Comparison of ENCODE assay signal across 10 cellular contexts in the genomic region with DNA sequence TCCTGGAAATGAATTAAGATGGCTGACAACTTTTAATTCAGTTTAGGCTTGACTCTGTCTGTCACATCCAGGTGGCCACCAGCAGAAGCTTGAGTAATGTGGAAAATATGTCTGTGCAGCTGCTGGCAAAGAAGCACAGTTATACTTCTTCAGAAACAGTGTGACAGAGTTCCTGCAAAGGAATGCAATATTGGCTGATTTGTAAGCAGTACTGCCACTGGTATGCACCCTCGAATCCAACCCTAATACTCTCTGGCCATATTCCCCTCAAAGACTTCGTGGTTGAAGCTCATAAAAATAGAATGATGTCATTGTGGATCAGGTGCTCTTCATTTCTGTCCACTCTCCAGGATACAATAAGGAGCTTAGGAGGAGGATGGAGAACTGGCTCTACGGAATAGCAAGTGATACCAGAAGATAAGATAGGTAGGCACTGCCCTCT.
DNase-seq lines count a peak whose midpoint lies in the region; ATAC-seq and TF ChIP-seq lines count a peak whose summit lies in the region.
"Had no signal": no experiment of that assay in that cellular context is flagged by ENCODE, and none has a peak within 500 bp of the region (broad histone marks: within the 10 kb centered on the region; RNA-seq: fewer than 3 reads in every experiment).

No MANE protein-coding gene starts in this region.

- no peaks in the 10 kb centered on the region for H3K27me3 Mint-ChIP-seq in glutamatergic neuron (ENCODE audit: unreplicated experiment)

- peaks cover 3% of the 10 kb centered on the region for H3K4me1 Mint-ChIP-seq in glutamatergic neuron (ENCODE audit: low read depth, unreplicated experiment)

- no peaks in the 10 kb centered on the region for H3K27me3 ChIP-seq in colonic mucosa
- H3K27me3 ChIP-seq: neutrophil had no signal

- no peak overlapping the region for H3K27ac Mint-ChIP-seq in glutamatergic neuron (ENCODE audit: unreplicated experiment)

- peaks cover 1% of the 10 kb centered on the region for H3K9me3 Mint-ChIP-seq in glutamatergic neuron (ENCODE audit: unreplicated experiment)

- intact Hi-C loops in colonic mucosa (cut with DNase I), result no loop called here

- DNase-seq in GM04504 (ENCODE audit: low read depth) (peak; percentile 79), LHCN-M2 (ENCODE audit: low read depth) (peak; percentile 89), colonic mucosa (no peak), renal cortical epithelial cell (ENCODE audit: low read depth) (peak; percentile 87), glutamatergic neuron (no peak), activated gamma-delta T cell treated with Interleukin-2 at 50 U/mL for 16 hours (no peak), GM19240 (ENCODE audit: insufficient read length, low spot score) (no peak)
- DNase-seq: activated CD8-positive, alpha-beta memory T cell treated with anti-CD3 and anti-CD28 coated beads, Interleukin-2, amount 50 U/mL, for 4 hours had no signal

- H3K36me3 Mint-ChIP-seq in glutamatergic neuron (ENCODE audit: unreplicated experiment), result no peaks in the 10 kb centered on the region

- H3K4me1 ChIP-seq in colonic mucosa, result no peaks in the 10 kb centered on the region

- no peaks in the 10 kb centered on the region for H3K36me3 ChIP-seq in colonic mucosa
- H3K36me3 ChIP-seq: neutrophil had no signal

- no peak overlapping the region for H3K9ac ChIP-seq in colonic mucosa (ENCODE audit: low read depth in 2 of 2, low read length in 2 of 2)

- ATAC-seq in HG02571 (IDR thresholded peaks at IDR 0.05; ENCODE audit: unreplicated experiment), result no peak

- H3K4me3 ChIP-seq in colonic mucosa, result no peak overlapping the region

- no peak overlapping the region for H3K4me3 Mint-ChIP-seq in glutamatergic neuron (ENCODE audit: unreplicated experiment)

- TF ChIP-seq CTCF in colonic mucosa (IDR thresholded peaks at IDR 0.05), result no peak
- no peak for TF ChIP-seq CTCF in glutamatergic neuron (IDR thresholded peaks at IDR 0.05; ENCODE audit: partially characterized antibody, unreplicated experiment)

- no peaks in the 10 kb centered on the region for H3K9me3 ChIP-seq in colonic mucosa
- H3K9me3 ChIP-seq: neutrophil had no signal

- H3K27ac ChIP-seq in colonic mucosa, result peak overlapping the region; percentile 44
- H3K27ac ChIP-seq: neutrophil had no signal

Comparison
In these comparisons a context has a peak if more than half of its experiments do, and no peak if none do; other contexts are left out.
1. DNase-seq: peak in GM04504 (single experiment), LHCN-M2 (single experiment) and renal cortical epithelial cell (single experiment); none in colonic mucosa (single experiment), glutamatergic neuron (single experiment), activated gamma-delta T cell treated with Interleukin-2 at 50 U/mL for 16 hours (single experiment) and GM19240 (single experiment).